Comparison of ENCODE assay signal across 9 cellular contexts in genomic region chr11:118658372-118659313, GRCh38. TPM values are rescaled to one million over a fixed set of nuclear protein-coding genes. Genes with fewer than 3 reads are reported as not detected.
A peak's percentile ranks its signal among the peaks of the same experiment; 100 is the strongest.
DNase-seq lines count a peak whose midpoint lies in the region; ATAC-seq and TF ChIP-seq lines count a peak whose summit lies in the region.
"Had no signal": no experiment of that assay in that cellular context is flagged by ENCODE, and none has a peak within 500 bp of the region (broad histone marks: within the 10 kb centered on the region; RNA-seq: fewer than 3 reads in every experiment).

No MANE protein-coding gene starts in this region.

- H3K36me3 Mint-ChIP-seq in osteocyte (ENCODE audit: unreplicated experiment), result peaks cover 25% of the 10 kb centered on the region
- H3K36me3 Mint-ChIP-seq in naive thymus-derived CD8-positive, alpha-beta T cell, result no peaks in the 10 kb centered on the region
- H3K36me3 Mint-ChIP-seq in activated CD4-positive, alpha-beta memory T cell treated with anti-CD3 and anti-CD28 coated beads, Interleukin-2, amount 10 ng/mL, durations not matched to agents 7 days and 5 days (ENCODE audit: low read depth), result no peaks in the 10 kb centered on the region

- BruUV-seq in OCI-LY7 (replicated peaks; lab: Mats Ljungman, UMichigan), result no TSS peak

- H3K27me3 Mint-ChIP-seq in osteocyte (ENCODE audit: unreplicated experiment), result no peaks in the 10 kb centered on the region
- H3K27me3 Mint-ChIP-seq in naive thymus-derived CD8-positive, alpha-beta T cell, result no peaks in the 10 kb centered on the region
- peaks cover 4% of the 10 kb centered on the region for H3K27me3 Mint-ChIP-seq in activated CD4-positive, alpha-beta memory T cell treated with anti-CD3 and anti-CD28 coated beads, Interleukin-2, amount 10 ng/mL, durations not matched to agents 7 days and 5 days

- H3K9me3 ChIP-seq in BLaER1 treated with 17β-estradiol and CSF1 and Interleukin-3, amounts not matched to agents 10 nM and 100 nM (replicated peaks in 1 of 11), result no peaks in the 10 kb centered on the region
- no peaks in the 10 kb centered on the region for H3K9me3 ChIP-seq in OCI-LY7 (ENCODE audit: low read length)
- H3K9me3 ChIP-seq: right lobe of liver had no signal

- no peaks in the 10 kb centered on the region for H3K79me2 ChIP-seq in OCI-LY7 (ENCODE audit: insufficient read depth, low read depth, low read length)

- no peaks in the 10 kb centered on the region for H3K9me3 Mint-ChIP-seq in osteocyte (ENCODE audit: unreplicated experiment)
- no peaks in the 10 kb centered on the region for H3K9me3 Mint-ChIP-seq in naive thymus-derived CD8-positive, alpha-beta T cell
- no peaks in the 10 kb centered on the region for H3K9me3 Mint-ChIP-seq in activated CD4-positive, alpha-beta memory T cell treated with anti-CD3 and anti-CD28 coated beads, Interleukin-2, amount 10 ng/mL, durations not matched to agents 7 days and 5 days

- H4K20me1 ChIP-seq in BLaER1 treated with 17β-estradiol and CSF1 and Interleukin-3, amounts not matched to agents 10 nM and 100 nM, result peaks cover 0 to 13% (median 0%) of the 10 kb centered on the region in 11 experiments; a peak in 3 of 22 replicates
- H4K20me1 ChIP-seq in OCI-LY7 (ENCODE audit: insufficient read depth, low read length), result no peaks in the 10 kb centered on the region

- in situ Hi-C loops in GM13977 (cut with MboI; ENCODE audit: low pct_unique_long_range_greater_than_20kb, low sequenced_read_pairs, unreplicated experiment), result no loop called here

- intact Hi-C loops in OCI-LY7 (cut with micrococcal nuclease; ENCODE audit: unreplicated experiment), result loop anchor here (1.0 kb wide), 1 partner anchor 298 kb away; the partner anchor contains the start of gene UPK2

- ATAC-seq in naive thymus-derived CD8-positive, alpha-beta T cell, result no peak

- no peak for DNase-seq in OCI-LY7 (ENCODE audit: low spot score)
- DNase-seq in epithelial cell of proximal tubule (ENCODE audit: low read depth), result no peak
- no peak for DNase-seq in osteocyte (ENCODE audit: extremely low spot score, unreplicated experiment)
- DNase-seq in activated effector memory CD4-positive, alpha-beta T cell treated with anti-CD3 and anti-CD28 coated beads, Interleukin-2, amount 50 U/mL, for 16 hours, result no peak
- DNase-seq in GM13977 (ENCODE audit: low spot score), result no peak
- no peak for DNase-seq in naive thymus-derived CD8-positive, alpha-beta T cell
- DNase-seq in activated CD4-positive, alpha-beta memory T cell treated with anti-CD3 and anti-CD28 coated beads, Interleukin-2, amount 10 ng/mL, durations not matched to agents 7 days and 5 days, result no peak

- H3K4me1 Mint-ChIP-seq in osteocyte (ENCODE audit: unreplicated experiment), result peaks cover 24% of the 10 kb centered on the region
- peaks cover 0 to 10% (median 8%) of the 10 kb centered on the region in 4 donors for H3K4me1 Mint-ChIP-seq in naive thymus-derived CD8-positive, alpha-beta T cell
- H3K4me1 Mint-ChIP-seq in activated CD4-positive, alpha-beta memory T cell treated with anti-CD3 and anti-CD28 coated beads, Interleukin-2, amount 10 ng/mL, durations not matched to agents 7 days and 5 days, result peaks cover 3% of the 10 kb centered on the region

- peaks cover 0 to 20% (median 16%) of the 10 kb centered on the region in 10 experiments; a peak in 16 of 20 replicates for H3K4me1 ChIP-seq in BLaER1 treated with 17β-estradiol and CSF1 and Interleukin-3, amounts not matched to agents 10 nM and 100 nM
- H3K4me1 ChIP-seq in OCI-LY7 (ENCODE audit: insufficient read depth, low read length, poor library complexity, severe bottlenecking), result no peaks in the 10 kb centered on the region

- POLR2A ChIA-PET in OCI-LY7 (lab: Charles Lee), result interaction anchor here (0.8 kb wide), 1 partner anchor 127 kb away, joined by 3 read pairs; no protein-coding TSS in a partner anchor
- POLR2A ChIA-PET in naive thymus-derived CD8-positive, alpha-beta T cell (lab: Charles Lee), result interaction anchor here (0.9 kb wide), 2 partner anchors 51 to 127 kb away, joined by 3 read pairs; partner anchors contain the start of gene PHLDB1
- POLR2A ChIA-PET in activated CD4-positive, alpha-beta memory T cell treated with anti-CD3 and anti-CD28 coated beads, Interleukin-2, amount 10 ng/mL, durations not matched to agents 7 days and 5 days (lab: Charles Lee), result no interaction called here

- H3K27me3 ChIP-seq in BLaER1 treated with 17β-estradiol and CSF1 and Interleukin-3, amounts not matched to agents 10 nM and 100 nM, result no peaks in the 10 kb centered on the region
- H3K27me3 ChIP-seq: right lobe of liver had no signal

- CTCF ChIA-PET in OCI-LY7 (lab: Charles Lee; ENCODE audit: unreplicated experiment), result interaction anchor here (0.7 kb wide), 1 partner anchor 22 kb away, joined by 3 read pairs; no protein-coding TSS in a partner anchor
- CTCF ChIA-PET in activated CD4-positive, alpha-beta memory T cell treated with anti-CD3 and anti-CD28 coated beads, Interleukin-2, amount 10 ng/mL, durations not matched to agents 7 days and 5 days (lab: Charles Lee), result interaction anchor here (0.6 to 2.3 kb wide), 13 partner anchors 10 to 254 kb away, joined by 3 to 8 read pairs (median 3); no protein-coding TSS in a partner anchor

- H3K4me3 Mint-ChIP-seq in osteocyte (ENCODE audit: unreplicated experiment), result no peak overlapping the region
- H3K4me3 Mint-ChIP-seq in naive thymus-derived CD8-positive, alpha-beta T cell, result peak overlapping the region in 1 of 10 donors; percentile 36
- H3K4me3 Mint-ChIP-seq in activated CD4-positive, alpha-beta memory T cell treated with anti-CD3 and anti-CD28 coated beads, Interleukin-2, amount 10 ng/mL, durations not matched to agents 7 days and 5 days, result no peak overlapping the region

- H3K36me3 ChIP-seq in BLaER1 treated with 17β-estradiol and CSF1 and Interleukin-3, amounts not matched to agents 10 nM and 100 nM, result peaks cover 0 to 30% (median 0%) of the 10 kb centered on the region in 11 experiments; a peak in 5 of 22 replicates
- no peaks in the 10 kb centered on the region for H3K36me3 ChIP-seq in OCI-LY7 (ENCODE audit: insufficient read depth, low read length)
- H3K36me3 ChIP-seq: right lobe of liver had no signal

- H3K4me3 ChIP-seq in BLaER1 treated with 17β-estradiol and CSF1 and Interleukin-3, amounts not matched to agents 10 nM and 100 nM, result no peak overlapping the region
- H3K4me3 ChIP-seq in OCI-LY7 (ENCODE audit: low read depth, low read length, poor library complexity, severe bottlenecking) (no peak overlapping the region), epithelial cell of proximal tubule (ENCODE audit: low read depth, low read length) (no peak overlapping the region)
- H3K4me3 ChIP-seq: right lobe of liver had no signal

- H3K9me2 ChIP-seq in OCI-LY7 (ENCODE audit: insufficient read depth, low read length), result no peaks in the 10 kb centered on the region

- TF ChIP-seq CTCF in OCI-LY7 (conservative IDR thresholded peaks at IDR 0.05; ENCODE audit: low read length) (no peak), epithelial cell of proximal tubule (conservative IDR thresholded peaks at IDR 0.05; ENCODE audit: low read depth, low read length) (peak; percentile 46), osteocyte (IDR thresholded peaks at IDR 0.05) (no peak), GM13977 (IDR thresholded peaks at IDR 0.05; ENCODE audit: extremely low read depth, insufficient read depth, missing control alignments) (no peak)

- H3K9ac ChIP-seq in BLaER1 treated with 17β-estradiol and CSF1 and Interleukin-3, amounts not matched to agents 10 nM and 100 nM, result peak overlapping the region in 6 of 11 experiments; percentile 4 to 47 (median 24); a peak in 4 of 22 replicates

- H3K27ac Mint-ChIP-seq in osteocyte (ENCODE audit: unreplicated experiment), result peak overlapping the region; percentile 77
- peak overlapping the region in 1 of 10 donors; percentile 34 for H3K27ac Mint-ChIP-seq in naive thymus-derived CD8-positive, alpha-beta T cell
- H3K27ac Mint-ChIP-seq in activated CD4-positive, alpha-beta memory T cell treated with anti-CD3 and anti-CD28 coated beads, Interleukin-2, amount 10 ng/mL, durations not matched to agents 7 days and 5 days, result no peak overlapping the region

- 0 out of 2 replicates have a peak overlapping the region, but pooled peaks have one; percentile 24 for H2AFZ ChIP-seq in OCI-LY7 (ENCODE audit: low read length)

- peak overlapping the region; percentile 15 to 69 (median 56); a peak in 20 of 22 replicates for H3K4me2 ChIP-seq in BLaER1 treated with 17β-estradiol and CSF1 and Interleukin-3, amounts not matched to agents 10 nM and 100 nM
- H3K4me2 ChIP-seq in OCI-LY7 (ENCODE audit: low read length), result no peak overlapping the region

- peak overlapping the region in 6 of 11 experiments; percentile 25 to 48 (median 34); a peak in 8 of 22 replicates for H3K27ac ChIP-seq in BLaER1 treated with 17β-estradiol and CSF1 and Interleukin-3, amounts not matched to agents 10 nM and 100 nM
- no peak overlapping the region for H3K27ac ChIP-seq in OCI-LY7 (ENCODE audit: low read depth, low read length, poor library complexity, severe bottlenecking)

RNA-seq across cellular contexts. Expression of gene TREH, which starts 20.8 kb away (rescaled TPM):
- not detected in 2 replicates for total RNA-seq in OCI-LY7 (2014; rRNA removed; shearing (Covaris generic))
- total RNA-seq in OCI-LY7 (2022) (not detected in 2 replicates), epithelial cell of proximal tubule (not detected in 2 replicates), osteocyte (not detected in 2 replicates)
- total RNA-seq in naive thymus-derived CD8-positive, alpha-beta T cell, result not detected
- not detected for polyA plus RNA-seq in naive thymus-derived CD8-positive, alpha-beta T cell
- not detected for total RNA-seq in activated CD4-positive, alpha-beta memory T cell treated with anti-CD3 and anti-CD28 coated beads, Interleukin-2, amount 10 ng/mL, durations not matched to agents 7 days and 5 days

RNA-seq across cellular contexts. Expression of gene PHLDB1, which starts 51.2 kb away (rescaled TPM):
- not detected in 2 replicates for total RNA-seq in OCI-LY7 (2014; rRNA removed; shearing (Covaris generic))
- total RNA-seq in OCI-LY7 (2022) (0.19 and 0.28 TPM in 2 replicates), epithelial cell of proximal tubule (49.8 and 64.2 TPM in 2 replicates), osteocyte (160 and 165 TPM in 2 replicates)
- total RNA-seq in naive thymus-derived CD8-positive, alpha-beta T cell, result 1 to 10 TPM; 3.0 to 4.1 TPM
- under 1 TPM in 2 of 3 donors, not detected in 1; 0.07 to 0.46 TPM for polyA plus RNA-seq in naive thymus-derived CD8-positive, alpha-beta T cell
- under 1 TPM; 0.53 to 0.63 TPM for total RNA-seq in activated CD4-positive, alpha-beta memory T cell treated with anti-CD3 and anti-CD28 coated beads, Interleukin-2, amount 10 ng/mL, durations not matched to agents 7 days and 5 days
